In the genomic region with DNA sequence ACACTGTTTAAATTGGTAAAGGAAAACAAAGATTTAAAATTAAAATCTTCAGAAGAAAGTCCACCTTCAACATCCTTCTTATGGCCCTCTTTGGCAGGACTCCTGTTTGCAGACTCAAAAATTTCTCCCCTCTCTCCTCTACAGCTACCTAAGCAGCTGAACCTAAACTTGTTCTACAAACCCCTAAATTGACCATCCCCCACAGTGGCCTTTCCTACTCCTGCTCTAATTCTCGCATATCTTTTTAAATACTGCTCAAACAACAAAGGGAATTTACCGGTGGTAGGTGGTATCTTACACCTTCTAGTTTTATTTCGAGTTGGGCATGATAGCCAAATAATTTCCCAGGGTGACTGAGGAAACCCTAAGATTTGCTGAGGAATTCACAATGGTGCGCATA, we compare ENCODE assay signal across 31 cellular contexts. TPM values are rescaled to one million over a fixed set of nuclear protein-coding genes. Genes with fewer than 3 reads are reported as not detected.
"Had no signal": no experiment of that assay in that cellular context is flagged by ENCODE, and none has a peak within 500 bp of the region (broad histone marks: within the 10 kb centered on the region; RNA-seq: fewer than 3 reads in every experiment).

No MANE protein-coding gene starts in this region.

- H3K27ac ChIP-seq: heart right ventricle, hepatocyte, left lung, ovary, right atrium auricular region, right lobe of liver, tibial nerve, uterus had no signal

- H3K27me3 Mint-ChIP-seq: naive B cell; progenitor cell of endocrine pancreas; stimulated activated naive B cell treated with anti-CD40 and anti-IgM and Interleukin-4, amounts not matched to agents 10 μg/mL and 1 μg/mL and 100 μg/mL, for 72 hours; stimulated activated naive CD8-positive, alpha-beta T cell treated with anti-CD3 and anti-CD28 coated beads, Interleukin-15, Interleukin-2, amounts not matched to agents 100 ng/mL and 50 ng/mL, for 24 hours had no signal

- H3K79me2 ChIP-seq: hepatocyte had no signal

- H3K27ac Mint-ChIP-seq: natural killer cell; progenitor cell of endocrine pancreas; stimulated activated naive B cell treated with anti-CD40 and anti-IgM and Interleukin-4, amounts not matched to agents 10 μg/mL and 1 μg/mL and 100 μg/mL, for 72 hours; stimulated activated naive CD8-positive, alpha-beta T cell treated with anti-CD3 and anti-CD28 coated beads, Interleukin-15, Interleukin-2, amounts not matched to agents 100 ng/mL and 50 ng/mL, for 24 hours; type B pancreatic cell had no signal

- H3K27me3 ChIP-seq: heart right ventricle, hepatocyte, left lung, ovary, right atrium auricular region, right lobe of liver, tibial nerve, uterus had no signal

- DNase-seq: heart right ventricle; immature natural killer cell; kidney; left colon; left lung; naive B cell; natural killer cell; ovary; right lobe of liver; stimulated activated CD4-positive, alpha-beta T cell treated with anti-CD3 and anti-CD28 coated beads, Interleukin-1b, Interleukin-23, amount 100 ng/mL, for 48 hours; stimulated activated CD4-positive, alpha-beta T cell treated with anti-CD3 and anti-CD28 coated beads, Interleukin-2, amount 100 ng/mL, for 48 hours; stimulated activated naive B cell treated with anti-CD40 and anti-IgM and Interleukin-4, amounts not matched to agents 10 μg/mL and 1 μg/mL and 100 μg/mL, for 72 hours; substantia nigra; uterus had no signal

- ATAC-seq: heart right ventricle; left colon; left lung; natural killer cell; right lobe of liver; stimulated activated naive B cell treated with anti-CD40 and anti-IgM and Interleukin-4, amounts not matched to agents 10 μg/mL and 1 μg/mL and 100 μg/mL, for 72 hours had no signal

- H3K9me3 ChIP-seq: left lung, ovary, right atrium auricular region, right lobe of liver, tibial nerve, uterus had no signal

- H3K4me3 ChIP-seq: heart right ventricle, hepatocyte, left lung, lung, ovary, right atrium auricular region, right lobe of liver, smooth muscle cell, tibial nerve, uterus had no signal

- H3K36me3 Mint-ChIP-seq: type B pancreatic cell had no signal

- H3K4me3 Mint-ChIP-seq: immature natural killer cell; naive B cell; natural killer cell; stimulated activated naive B cell treated with anti-CD40 and anti-IgM and Interleukin-4, amounts not matched to agents 10 μg/mL and 1 μg/mL and 100 μg/mL, for 72 hours; stimulated activated naive CD8-positive, alpha-beta T cell treated with anti-CD3 and anti-CD28 coated beads, Interleukin-15, Interleukin-2, amounts not matched to agents 100 ng/mL and 50 ng/mL, for 24 hours; type B pancreatic cell had no signal

- H3K4me1 ChIP-seq: right atrium auricular region, right lobe of liver, tibial nerve, uterus had no signal

- H3K36me3 ChIP-seq: heart right ventricle, left lung, ovary, right atrium auricular region, right lobe of liver, uterus had no signal

- H3K4me2 ChIP-seq: hepatocyte, smooth muscle cell had no signal

RNA-seq across cellular contexts. Expression of a gene that starts 53.5 kb away (rescaled TPM):
- total RNA-seq: heart right ventricle, hepatocyte, kidney, left colon, left lung, liver, lung, mononuclear cell, natural killer cell, omental fat pad, ovary, progenitor cell of endocrine pancreas, pulmonary artery endothelial cell, renal cortical epithelial cell, right atrium auricular region, right lobe of liver, skeletal muscle tissue, smooth muscle cell, temporal lobe, tibial nerve, ureter, uterus had no signal
- polyA plus RNA-seq: heart right ventricle, hepatocyte, immature natural killer cell, lung, neural cell, ovary, smooth muscle cell had no signal
